Comparison of ENCODE assay signal across 23 cellular contexts in genomic region chr3:54663558-54664114, GRCh38.
DNase-seq lines count a peak whose midpoint lies in the region; FAIRE-seq and TF ChIP-seq lines count a peak whose summit lies in the region.
"Had no signal": no experiment of that assay in that cellular context is flagged by ENCODE, and none has a peak within 500 bp of the region (broad histone marks: within the 10 kb centered on the region; RNA-seq: fewer than 3 reads in every experiment).

No MANE protein-coding gene starts in this region.

- H2BK15ac ChIP-seq in H1 (ENCODE audit: low read length), result peak overlapping the region; percentile 18; the same call in 1 of the 2 replicates
- no peak overlapping the region for H2BK15ac ChIP-seq in neuronal stem cell (ENCODE audit: low read length)
- no peak overlapping the region for H2BK15ac ChIP-seq in mesenchymal stem cell (ENCODE audit: low read depth, poor library complexity, severe bottlenecking)

- H4K8ac ChIP-seq in H1 (ENCODE audit: extremely low read depth, insufficient read depth, low read length), result no peak overlapping the region
- no peak overlapping the region for H4K8ac ChIP-seq in neuronal stem cell (ENCODE audit: low read depth, low read length)
- no peak overlapping the region for H4K8ac ChIP-seq in mesenchymal stem cell (ENCODE audit: low read length)

- H3K79me2 ChIP-seq in H1 (ENCODE audit: control insufficient read depth in 1 of 2, insufficient read depth in 2 of 2, low read length in 2 of 2) (no peaks in the 10 kb centered on the region; a peak in 1 of 4 replicates), hepatocyte (no peaks in the 10 kb centered on the region)

- TF ChIP-seq CTCF in H1 (IDR thresholded peaks at IDR 0.05; ENCODE audit: control extremely low read depth in 1 of 3, insufficient read depth in 1 of 3, low read depth in 1 of 3, low read length in 3 of 3), result no peak
- TF ChIP-seq CTCF in testis (IDR thresholded peaks at IDR 0.05), result no peak
- no peak for TF ChIP-seq CTCF in left ventricle myocardium inferior (IDR thresholded peaks at IDR 0.05; ENCODE audit: borderline replicate concordance)
- TF ChIP-seq CTCF in hepatocyte (IDR thresholded peaks at IDR 0.05; ENCODE audit: poor library complexity), result no peak

- H3K23me2 ChIP-seq in H1 (ENCODE audit: low read depth, low read length), result 0 out of 2 replicates have a peak, but pooled peaks cover 2% of the 10 kb centered on the region

- FAIRE-seq in H1 (lab: Jason Lieb, UNC), result no peak
- FAIRE-seq: A549, GM12878, HTR-8/SVneo had no signal

- H3K14ac ChIP-seq in H1 (ENCODE audit: insufficient read length) (no peak overlapping the region), neuronal stem cell (ENCODE audit: low read length) (no peak overlapping the region), mesenchymal stem cell (ENCODE audit: low read length in 2 of 2) (no peak overlapping the region)

- H3K4ac ChIP-seq in H1 (replicated peaks; ENCODE audit: insufficient read length, low read depth, low read length) (no peak overlapping the region), neuronal stem cell (ENCODE audit: low read length) (peak overlapping the region; percentile 55), mesenchymal stem cell (ENCODE audit: low read depth in 1 of 2, low read length in 2 of 2) (no peak overlapping the region)

- CTCF ChIA-PET in H1 (lab: Charles Lee; ENCODE audit: partially characterized antibody), result interaction anchor here (1.8 kb wide), 1 partner anchor 12 kb away, joined by 5 read pairs; no protein-coding TSS in a partner anchor

- no peak overlapping the region for H2BK120ac ChIP-seq in H1 (replicated peaks; ENCODE audit: low read depth, low read length)
- no peak overlapping the region for H2BK120ac ChIP-seq in neuronal stem cell (ENCODE audit: low read depth, low read length)
- H2BK120ac ChIP-seq in mesenchymal stem cell (ENCODE audit: low read depth, low read length), result no peak overlapping the region

- H3K79me1 ChIP-seq in H1 (ENCODE audit: low read depth, low read length) (peaks cover 4% of the 10 kb centered on the region; the same call in 1 of the 2 replicates), neuronal stem cell (ENCODE audit: low read depth, low read length) (no peaks in the 10 kb centered on the region), mesenchymal stem cell (replicated peaks; ENCODE audit: low read length, poor library complexity, severe bottlenecking) (no peaks in the 10 kb centered on the region)

- H3K18ac ChIP-seq in H1 (ENCODE audit: extremely low read depth, low read length) (0 out of 2 replicates have a peak overlapping the region, but pooled peaks have one; percentile 21), neuronal stem cell (ENCODE audit: low read length) (no peak overlapping the region), mesenchymal stem cell (ENCODE audit: low read depth in 1 of 2, low read length in 2 of 2) (no peak overlapping the region)

- H4K20me1 ChIP-seq in H1 (replicated peaks in 1 of 2; ENCODE audit: control insufficient read depth in 1 of 2, insufficient read depth in 2 of 2, low read length in 2 of 2) (no peaks in the 10 kb centered on the region), hepatocyte (ENCODE audit: insufficient read depth, poor library complexity, severe bottlenecking) (no peaks in the 10 kb centered on the region)

- DNase-seq in SK-N-DZ (ENCODE audit: low spot score) (peak; percentile 47), H1 (ENCODE audit: low read depth in 1 of 2, low spot score in 2 of 2) (no peak), neuronal stem cell (ENCODE audit: low spot score) (no peak), testis (peak; percentile 41), mesenchymal stem cell (no peak), left ventricle myocardium inferior (no peak), hepatocyte (ENCODE audit: low spot score) (no peak), retina (no peak)
- DNase-seq: BE2C; CD4-positive, CD25-positive, alpha-beta regulatory T cell; KG1; NCI-H1092 treated with DMSO at 0.1 percent for 48 hours; NCI-H1436 treated with DMSO at 0.1 percent for 48 hours; NCI-H2029; NCI-H2227 treated with DMSO at 0.1 percent for 48 hours; NCI-H510A; NCI-H748 treated with DMSO at 0.1 percent for 48 hours; PC-9; RPMI8226; SHP77 had no signal

- H2BK12ac ChIP-seq in H1 (ENCODE audit: low read depth, low read length) (no peak overlapping the region), neuronal stem cell (ENCODE audit: low read length) (no peak overlapping the region), mesenchymal stem cell (ENCODE audit: low read length in 2 of 2) (no peak overlapping the region)

- H4K91ac ChIP-seq in H1 (replicated peaks; ENCODE audit: insufficient read length, low read length) (no peak overlapping the region), neuronal stem cell (ENCODE audit: low read depth, low read length, poor library complexity) (no peak overlapping the region), mesenchymal stem cell (ENCODE audit: low read length) (no peak overlapping the region)

- 91% methylated on average over 7 of the region's 7 CpGs; no CpG with 5 or more reads in 1 of the 2 experiments for WGBS in H1 (ENCODE audit: extremely low coverage in 1 of 2, insufficient coverage in 1 of 2, insufficient read length in 1 of 2, insufficient replicate concordance in 2 of 2, low coverage in 1 of 2, low lambda C conversion rate in 2 of 2, missing lambda C conversion rate in 1 of 2), 2 experiments
- WGBS in neuronal stem cell (ENCODE audit: extremely low coverage in 2 of 2, insufficient read length in 2 of 2, insufficient replicate concordance in 1 of 2), 2 donors, result no CpG with 5 or more reads among the region's 7 CpGs
- 58 to 73% methylated on average over 7 of the region's 7 CpGs for WGBS in testis, 2 donors
- WGBS in mesenchymal stem cell, result 93% methylated on average over 7 of the region's 7 CpGs
- 88% methylated on average over 7 of the region's 7 CpGs for WGBS in hepatocyte (ENCODE audit: low lambda C conversion rate, missing lambda C conversion rate)

- H3K23ac ChIP-seq in H1 (ENCODE audit: insufficient read length) (no peak overlapping the region), neuronal stem cell (ENCODE audit: low read depth, low read length, poor library complexity) (no peak overlapping the region), mesenchymal stem cell (ENCODE audit: low read length in 2 of 2) (no peak overlapping the region)

- POLR2A ChIA-PET in H1 (lab: Charles Lee; ENCODE audit: partially characterized antibody), result interaction anchor here (1.7 to 4.0 kb wide), 3 partner anchors 12 to 36 kb away, joined by 4 to 14 read pairs (median 7); no protein-coding TSS in a partner anchor

- H3K9me3 ChIP-seq in H1 (ENCODE audit: insufficient read depth in 2 of 2, low read depth in 1 of 2, low read length in 1 of 2) (no peaks in the 10 kb centered on the region; a peak in 1 of 4 replicates), neuronal stem cell (replicated peaks in 1 of 2; ENCODE audit: control insufficient read depth in 2 of 2, insufficient read depth in 1 of 2, low read depth in 1 of 2, low read length in 2 of 2) (peaks cover 0 to 3% of the 10 kb centered on the region in 2 donors), testis (no peaks in the 10 kb centered on the region), mesenchymal stem cell (ENCODE audit: control insufficient read depth, low read length) (no peaks in the 10 kb centered on the region), left ventricle myocardium inferior (replicated peaks) (no peaks in the 10 kb centered on the region), hepatocyte (ENCODE audit: low read depth) (no peaks in the 10 kb centered on the region)
- H3K9me3 ChIP-seq: A549, BE2C had no signal

- no peak overlapping the region for H2AFZ ChIP-seq in H1 (ENCODE audit: low read length)
- no peak overlapping the region for H2AFZ ChIP-seq in neuronal stem cell (ENCODE audit: low read length)
- no peak overlapping the region for H2AFZ ChIP-seq in mesenchymal stem cell (ENCODE audit: low read depth, low read length)
- no peak overlapping the region for H2AFZ ChIP-seq in hepatocyte
- H2AFZ ChIP-seq: PC-9 had no signal

- H3K4me3 ChIP-seq in H1 (ENCODE audit: extremely low read depth in 1 of 4, insufficient read depth in 2 of 4, low read depth in 3 of 4, low read length in 4 of 4) (no peak overlapping the region), neuronal stem cell (ENCODE audit: low read length in 2 of 2) (no peak overlapping the region), testis (no peak overlapping the region), mesenchymal stem cell (ENCODE audit: insufficient read depth in 1 of 2, low read depth in 1 of 2, low read length in 2 of 2) (no peak overlapping the region), left ventricle myocardium inferior (no peak overlapping the region), hepatocyte (no peak overlapping the region)
- H3K4me3 ChIP-seq: A549, GM12878, PC-9 had no signal

- no peak for TF ChIP-seq RAD21 in H1 (IDR thresholded peaks at IDR 0.05 in 1 of 2, conservative IDR thresholded peaks at IDR 0.05 in 1 of 2; ENCODE audit: low read depth in 2 of 2, low read length in 2 of 2)

- H3K4me2 ChIP-seq in H1 (ENCODE audit: insufficient read depth in 1 of 2, low read depth in 2 of 2, low read length in 2 of 2) (no peak overlapping the region), neuronal stem cell (ENCODE audit: insufficient read depth, low read length, poor library complexity, severe bottlenecking) (no peak overlapping the region), mesenchymal stem cell (ENCODE audit: low read length, poor library complexity, severe bottlenecking) (no peak overlapping the region), hepatocyte (no peak overlapping the region)
- H3K4me2 ChIP-seq: A549, PC-9 had no signal

- H2AK5ac ChIP-seq in H1 (ENCODE audit: low read depth, low read length) (no peak overlapping the region), neuronal stem cell (ENCODE audit: low read depth, low read length) (peak overlapping the region; percentile 26), mesenchymal stem cell (ENCODE audit: low read length, severe bottlenecking) (no peak overlapping the region)

- no peaks in the 10 kb centered on the region for H3K36me3 ChIP-seq in H1 (ENCODE audit: control insufficient read depth in 2 of 4, insufficient read depth in 4 of 4, low read length in 3 of 4)
- no peaks in the 10 kb centered on the region for H3K36me3 ChIP-seq in neuronal stem cell (replicated peaks in 1 of 2; ENCODE audit: control insufficient read depth in 2 of 2, insufficient read depth in 2 of 2, low read length in 2 of 2)
- no peaks in the 10 kb centered on the region for H3K36me3 ChIP-seq in testis (ENCODE audit: low read depth, missing control alignments)
- H3K36me3 ChIP-seq in mesenchymal stem cell (ENCODE audit: control insufficient read depth in 1 of 2, insufficient read depth in 2 of 2, low read depth in 1 of 2, low read length in 2 of 2), result no peaks in the 10 kb centered on the region
- no peaks in the 10 kb centered on the region for H3K36me3 ChIP-seq in left ventricle myocardium inferior
- H3K36me3 ChIP-seq in hepatocyte (replicated peaks; ENCODE audit: insufficient read depth, low read depth), result no peaks in the 10 kb centered on the region
- H3K36me3 ChIP-seq: BE2C had no signal

- intact Hi-C loops in testis (cut with DNase I; ENCODE audit: low total_unique reads), result no loop called here
- intact Hi-C loops in left ventricle myocardium inferior (cut with micrococcal nuclease), result no loop called here

- H3K9me2 ChIP-seq in hepatocyte (replicated peaks; ENCODE audit: insufficient read depth), result no peaks in the 10 kb centered on the region

- H3K27ac ChIP-seq in H1 (ENCODE audit: low read depth, low read length) (no peak overlapping the region), neuronal stem cell (replicated peaks; ENCODE audit: low read length) (no peak overlapping the region), testis (peak overlapping the region; percentile 33 to 68), mesenchymal stem cell (ENCODE audit: low read length, poor library complexity, severe bottlenecking) (no peak overlapping the region), left ventricle myocardium inferior (replicated peaks) (no peak overlapping the region), hepatocyte (no peak overlapping the region)
- H3K27ac ChIP-seq: A549, PC-9 had no signal

- peak overlapping the region; percentile 15; the same call in 1 of the 2 replicates for H2BK20ac ChIP-seq in H1 (ENCODE audit: low read length)

- no peak for TF ChIP-seq EP300 in H1 (IDR thresholded peaks at IDR 0.05; ENCODE audit: borderline replicate concordance in 1 of 2, low read depth in 2 of 2, low read length in 2 of 2)

- H3K4me1 ChIP-seq in H1 (replicated peaks in 1 of 4; ENCODE audit: control insufficient read depth in 3 of 4, insufficient read depth in 4 of 4, low read length in 3 of 4) (peaks cover 0 to 6% (median 0%) of the 10 kb centered on the region in 4 experiments; a peak in 4 of 7 replicates), neuronal stem cell (ENCODE audit: control insufficient read depth in 2 of 2, insufficient read depth in 1 of 2, low read depth in 1 of 2, low read length in 2 of 2) (no peaks in the 10 kb centered on the region), testis (peaks cover 29% of the 10 kb centered on the region), mesenchymal stem cell (ENCODE audit: control insufficient read depth, insufficient read depth, low read depth, low read length) (no peaks in the 10 kb centered on the region), left ventricle myocardium inferior (peaks cover 4% of the 10 kb centered on the region), hepatocyte (ENCODE audit: insufficient read depth) (peaks cover 11% of the 10 kb centered on the region)
- H3K4me1 ChIP-seq: A549, BE2C had no signal

- H3K9ac ChIP-seq in H1 (replicated peaks in 1 of 4; ENCODE audit: extremely low read depth in 1 of 4, low read depth in 3 of 4, low read length in 3 of 4) (no peak overlapping the region), neuronal stem cell (ENCODE audit: low read depth, low read length, poor library complexity) (no peak overlapping the region), mesenchymal stem cell (ENCODE audit: low read length) (no peak overlapping the region)

- H3K27me3 ChIP-seq in H1 (replicated peaks in 1 of 4; ENCODE audit: control insufficient read depth in 3 of 4, extremely low read depth in 1 of 4, insufficient read depth in 3 of 4, low read length in 3 of 4), result no peaks in the 10 kb centered on the region
- peaks cover 0 to 12% (median 0%) of the 10 kb centered on the region in 3 experiments for H3K27me3 ChIP-seq in neuronal stem cell (ENCODE audit: control insufficient read depth in 3 of 3, insufficient read depth in 3 of 3, low read depth in 1 of 3, low read length in 3 of 3)
- H3K27me3 ChIP-seq in testis, result no peaks in the 10 kb centered on the region
- no peaks in the 10 kb centered on the region for H3K27me3 ChIP-seq in mesenchymal stem cell (ENCODE audit: control insufficient read depth in 1 of 2, insufficient read depth in 1 of 2, low read length in 2 of 2)
- no peaks in the 10 kb centered on the region for H3K27me3 ChIP-seq in left ventricle myocardium inferior (ENCODE audit: low read depth)
- H3K27me3 ChIP-seq in hepatocyte, result no peaks in the 10 kb centered on the region
- H3K27me3 ChIP-seq: BE2C had no signal

- TF ChIP-seq POLR2A in H1 (IDR thresholded peaks at IDR 0.05; ENCODE audit: control extremely low read depth in 1 of 2, low read depth in 2 of 2, low read length in 2 of 2) (no peak), testis (IDR thresholded peaks at IDR 0.05) (no peak)

- H2BK5ac ChIP-seq in H1 (ENCODE audit: low read depth, low read length) (no peak overlapping the region), neuronal stem cell (ENCODE audit: low read length) (peak overlapping the region; percentile 17), mesenchymal stem cell (ENCODE audit: low read depth, low read length, poor library complexity, severe bottlenecking) (no peak overlapping the region)

- H4K5ac ChIP-seq in H1 (ENCODE audit: insufficient read length, low read depth, low read length), result no peak overlapping the region

- no peak overlapping the region for H3K56ac ChIP-seq in H1 (replicated peaks; ENCODE audit: insufficient read length, low read depth, low read length)

Comparison
In these comparisons a context has a peak if more than half of its experiments do, and no peak if none do; other contexts are left out.
1. DNase-seq: peak in SK-N-DZ (single experiment) and testis (single experiment); none in H1 (0 of 2), neuronal stem cell (single experiment), mesenchymal stem cell (single experiment), left ventricle myocardium inferior (single experiment), hepatocyte (single experiment) and retina (single experiment).
2. H3K27ac ChIP-seq: peak in testis (2 of 2); none in H1 (single experiment), neuronal stem cell (single experiment), mesenchymal stem cell (single experiment), left ventricle myocardium inferior (single experiment) and hepatocyte (single experiment).